Comparison of ENCODE assay signal across 8 cellular contexts in genomic region chr6:12291785-12292604, GRCh38. TPM values are rescaled to one million over a fixed set of nuclear protein-coding genes. Genes with fewer than 3 reads are reported as not detected.
DNase-seq lines count a peak whose midpoint lies in the region; ATAC-seq and TF ChIP-seq lines count a peak whose summit lies in the region.

No MANE protein-coding gene starts in this region.

- TF ChIP-seq CTCF in GM12875 (IDR thresholded peaks at IDR 0.05; ENCODE audit: borderline replicate concordance, insufficient read depth, low read depth, low read length) = peak; percentile 21; the same call in 1 of the 2 replicates

- H3K9me3 ChIP-seq in right cardiac atrium (ENCODE audit: control insufficient read depth, low read length) = no peaks in the 10 kb centered on the region
- H3K9me3 ChIP-seq in skeletal muscle tissue (ENCODE audit: control insufficient read depth in 3 of 3, low read length in 3 of 3) = no peaks in the 10 kb centered on the region

- no peak for ATAC-seq in right cardiac atrium
- ATAC-seq in HG03378 (IDR thresholded peaks at IDR 0.05; ENCODE audit: unreplicated experiment) = no peak

- H3K27me3 ChIP-seq in right cardiac atrium (ENCODE audit: control insufficient read depth, insufficient read depth) = no peaks in the 10 kb centered on the region
- H3K27me3 ChIP-seq in skeletal muscle tissue (ENCODE audit: control insufficient read depth in 3 of 3, insufficient read depth in 3 of 3, low read length in 3 of 3) = peaks cover 12 to 18% (median 16%) of the 10 kb centered on the region in 3 donors

- intact Hi-C loops in right cardiac atrium (cut with DNase I) = loop anchor here (2.0 to 10.0 kb wide), 4 partner anchors 310 to 635 kb away; no protein-coding TSS in a partner anchor

- H3K4me3 ChIP-seq in GM12875 (ENCODE audit: low read depth, low read length) (no peak overlapping the region), right cardiac atrium (ENCODE audit: low read length) (peak overlapping the region; percentile 72), skeletal muscle tissue (ENCODE audit: low read length in 3 of 3) (peak overlapping the region; percentile 39 to 65 (median 54))

- H3K9ac ChIP-seq in skeletal muscle tissue (ENCODE audit: low read depth in 1 of 3, low read length in 3 of 3) = peak overlapping the region in 1 of 3 donors; percentile 3

- H3K27ac ChIP-seq in right cardiac atrium (ENCODE audit: low read length) (no peak overlapping the region), skeletal muscle tissue (ENCODE audit: low read depth, low read length) (no peak overlapping the region)

- H3K4me1 ChIP-seq in right cardiac atrium (ENCODE audit: control insufficient read depth, insufficient read depth, low read length) (peaks cover 4% of the 10 kb centered on the region), skeletal muscle tissue (ENCODE audit: control insufficient read depth in 3 of 3, insufficient read depth in 3 of 3, low read length in 3 of 3) (peaks cover 5 to 11% (median 9%) of the 10 kb centered on the region in 3 donors)

- WGBS in right cardiac atrium = 29% methylated on average over 15 of the region's 15 CpGs

- no peaks in the 10 kb centered on the region for H3K36me3 ChIP-seq in skeletal muscle tissue (ENCODE audit: control insufficient read depth in 3 of 3, insufficient read depth in 3 of 3, low read length in 3 of 3)

- DNase-seq in SW480 (ENCODE audit: low spot score) (peak; percentile 12), right cardiac atrium (peak in 1 of 3 donors; percentile 42), GF-D8 (lab: John Stamatoyannopoulos, UW) (no peak)
- DNase-seq in stimulated activated CD4-positive, alpha-beta T cell treated with anti-CD3 and anti-CD28 coated beads, Interleukin-2, amount 100 ng/mL, for 48 hours = no peak
- DNase-seq in activated naive CD4-positive, alpha-beta T cell treated with Interleukin-2 at 50 U/mL for 16 hours = no peak

RNA-seq across cellular contexts. Expression of gene EDN1, which starts 1.8 kb away (rescaled TPM):
- total RNA-seq in right cardiac atrium (1 to 10 TPM; 1.3 to 5.8 (median 2.0) TPM), skeletal muscle tissue (6.8 TPM)
- 4.2 TPM for polyA plus RNA-seq in right cardiac atrium
